Comparison of ENCODE assay signal across 16 cellular contexts in genomic region chr3:12302564-12302963, GRCh38. TPM values are rescaled to one million over a fixed set of nuclear protein-coding genes. Genes with fewer than 3 reads are reported as not detected.
A peak's percentile ranks its signal among the peaks of the same experiment; 100 is the strongest.
DNase-seq lines count a peak whose midpoint lies in the region; ATAC-seq and TF ChIP-seq lines count a peak whose summit lies in the region.
"Had no signal": no experiment of that assay in that cellular context is flagged by ENCODE, and none has a peak within 500 bp of the region (broad histone marks: within the 10 kb centered on the region; RNA-seq: fewer than 3 reads in every experiment).

No MANE protein-coding gene starts in this region.

- no peaks in the 10 kb centered on the region for H3K79me2 ChIP-seq in SK-N-SH (ENCODE audit: insufficient read depth)
- H3K79me2 ChIP-seq in PC-3 (ENCODE audit: low read length): peaks cover 98% of the 10 kb centered on the region

- H2AK5ac ChIP-seq in mesenchymal stem cell (ENCODE audit: low read length, severe bottlenecking): peak overlapping the region; percentile 13

- POLR2A ChIA-PET in SK-N-SH (lab: Yijun Ruan, JAX) (no interaction called here), PC-3 (lab: Charles Lee; ENCODE audit: unreplicated experiment) (no interaction called here)
- POLR2A ChIA-PET in activated CD4-positive, alpha-beta T cell treated with anti-CD3 and anti-CD28 coated beads, Interleukin-2, amount 10 ng/mL, durations not matched to agents 7 days and 5 days (lab: Charles Lee): no interaction called here

- H4K20me1 ChIP-seq in SK-N-SH (ENCODE audit: insufficient read depth) (no peaks in the 10 kb centered on the region), PC-3 (ENCODE audit: low read length) (no peaks in the 10 kb centered on the region)
- H4K20me1 ChIP-seq: BLaER1 treated with 17β-estradiol and CSF1 and Interleukin-3, amounts not matched to agents 10 nM and 100 nM had no signal

- no peak for TF ChIP-seq RAD21 in SK-N-SH (IDR thresholded peaks at IDR 0.05; ENCODE audit: low read length)

- DNase-seq in SK-N-SH: no peak
- no peak for DNase-seq in PC-3
- DNase-seq in mesenchymal stem cell: no peak
- no peak for DNase-seq in type B pancreatic cell (ENCODE audit: extremely low spot score, unreplicated experiment)
- DNase-seq in activated naive CD4-positive, alpha-beta T cell treated with anti-CD3 and anti-CD28 coated beads, Interleukin-2, amount 50 U/mL, for 16 hours: no peak
- no peak for DNase-seq in activated CD4-positive, alpha-beta T cell treated with anti-CD3 and anti-CD28 coated beads, Interleukin-2, amount 10 ng/mL, durations not matched to agents 7 days and 5 days
- DNase-seq in HuH-7.5 (ENCODE audit: low spot score): no peak
- DNase-seq: ACHN; CD4-positive, alpha-beta T cell; DMS79; GOT3 had no signal

- H3K9ac ChIP-seq in SK-N-SH: no peak overlapping the region
- no peak overlapping the region for H3K9ac ChIP-seq in PC-3 (ENCODE audit: low read length)
- no peak overlapping the region for H3K9ac ChIP-seq in mesenchymal stem cell (ENCODE audit: low read length)

- peaks cover 15% of the 10 kb centered on the region for H3K79me1 ChIP-seq in mesenchymal stem cell (replicated peaks; ENCODE audit: low read length, poor library complexity, severe bottlenecking)

- H3K4me3 ChIP-seq in SK-N-SH (ENCODE audit: low read depth in 2 of 2, low read length in 1 of 2) (no peak overlapping the region), PC-3 (ENCODE audit: low read length) (no peak overlapping the region), mesenchymal stem cell (ENCODE audit: insufficient read depth in 1 of 2, low read depth in 1 of 2, low read length in 2 of 2) (no peak overlapping the region)
- H3K4me3 ChIP-seq: BLaER1 treated with 17β-estradiol and CSF1 and Interleukin-3, amounts not matched to agents 10 nM and 100 nM; HAP-1 had no signal

- H3K23ac ChIP-seq in mesenchymal stem cell (ENCODE audit: low read length in 2 of 2): no peak overlapping the region

- WGBS in SK-N-SH (ENCODE audit: low lambda C conversion rate): 86% methylated on average over 6 of the region's 6 CpGs
- WGBS in mesenchymal stem cell: 92% methylated on average over 5 of the region's 6 CpGs

- H4K91ac ChIP-seq in mesenchymal stem cell (ENCODE audit: low read length): no peak overlapping the region

- no peak overlapping the region for H3K14ac ChIP-seq in mesenchymal stem cell (ENCODE audit: low read length in 2 of 2)

- no peak overlapping the region for H4K8ac ChIP-seq in mesenchymal stem cell (ENCODE audit: low read length)

- no peak overlapping the region for H3K4me2 ChIP-seq in SK-N-SH
- H3K4me2 ChIP-seq in PC-3 (ENCODE audit: low read length): no peak overlapping the region
- no peak overlapping the region for H3K4me2 ChIP-seq in mesenchymal stem cell (ENCODE audit: low read length, poor library complexity, severe bottlenecking)

- H2AFZ ChIP-seq in SK-N-SH (ENCODE audit: low read depth) (no peak overlapping the region), PC-3 (ENCODE audit: low read length) (no peak overlapping the region), mesenchymal stem cell (ENCODE audit: low read depth, low read length) (no peak overlapping the region)

- H3K27me3 ChIP-seq in SK-N-SH (ENCODE audit: insufficient read depth) (no peaks in the 10 kb centered on the region), PC-3 (ENCODE audit: low read length) (no peaks in the 10 kb centered on the region), mesenchymal stem cell (ENCODE audit: control insufficient read depth in 1 of 2, insufficient read depth in 1 of 2, low read length in 2 of 2) (no peaks in the 10 kb centered on the region)
- H3K27me3 ChIP-seq: BLaER1 treated with 17β-estradiol and CSF1 and Interleukin-3, amounts not matched to agents 10 nM and 100 nM had no signal

- H2BK5ac ChIP-seq in mesenchymal stem cell (ENCODE audit: low read depth, low read length, poor library complexity, severe bottlenecking): no peak overlapping the region

- BruUV-seq in PC-3 (replicated peaks; lab: Mats Ljungman, UMichigan): no TSS peak

- no peak overlapping the region for H2BK12ac ChIP-seq in mesenchymal stem cell (ENCODE audit: low read length in 2 of 2)

- TF ChIP-seq EP300 in SK-N-SH (IDR thresholded peaks at IDR 0.05; ENCODE audit: borderline replicate concordance in 1 of 2, low read depth in 1 of 2, low read length in 1 of 2): no peak

- H3K4me3 Mint-ChIP-seq in type B pancreatic cell: no peak overlapping the region
- H3K4me3 Mint-ChIP-seq in activated CD4-positive, alpha-beta T cell treated with anti-CD3 and anti-CD28 coated beads, Interleukin-2, amount 10 ng/mL, durations not matched to agents 7 days and 5 days: no peak overlapping the region
- H3K4me3 Mint-ChIP-seq: CD4-positive, alpha-beta T cell had no signal

- H2BK120ac ChIP-seq in mesenchymal stem cell (ENCODE audit: low read depth, low read length): no peak overlapping the region

- H3K4ac ChIP-seq in mesenchymal stem cell (ENCODE audit: low read depth in 1 of 2, low read length in 2 of 2): no peak overlapping the region

- no peaks in the 10 kb centered on the region for H3K9me3 Mint-ChIP-seq in type B pancreatic cell
- no peaks in the 10 kb centered on the region for H3K9me3 Mint-ChIP-seq in activated CD4-positive, alpha-beta T cell treated with anti-CD3 and anti-CD28 coated beads, Interleukin-2, amount 10 ng/mL, durations not matched to agents 7 days and 5 days
- H3K9me3 Mint-ChIP-seq: CD4-positive, alpha-beta T cell had no signal

- ATAC-seq in SK-N-SH treated with all-trans-retinoic acid at 6 μM for 48 hours: no peak
- no peak for ATAC-seq in PC-3

- H3K9me3 ChIP-seq in SK-N-SH (no peaks in the 10 kb centered on the region), PC-3 (ENCODE audit: low read length) (no peaks in the 10 kb centered on the region), mesenchymal stem cell (ENCODE audit: control insufficient read depth, low read length) (no peaks in the 10 kb centered on the region)
- H3K9me3 ChIP-seq: BLaER1 treated with 17β-estradiol and CSF1 and Interleukin-3, amounts not matched to agents 10 nM and 100 nM; HAP-1 had no signal

- H3K4me1 Mint-ChIP-seq in type B pancreatic cell (ENCODE audit: unreplicated experiment): peaks cover 4% of the 10 kb centered on the region
- no peaks in the 10 kb centered on the region for H3K4me1 Mint-ChIP-seq in activated CD4-positive, alpha-beta T cell treated with anti-CD3 and anti-CD28 coated beads, Interleukin-2, amount 10 ng/mL, durations not matched to agents 7 days and 5 days

- intact Hi-C loops in PC-3 (cut with micrococcal nuclease): no loop called here

- no peaks in the 10 kb centered on the region for H3K4me1 ChIP-seq in SK-N-SH (ENCODE audit: control insufficient read depth in 1 of 2, insufficient read depth in 2 of 2, low read depth in 1 of 2, low read length in 1 of 2)
- peaks cover 90% of the 10 kb centered on the region for H3K4me1 ChIP-seq in PC-3 (ENCODE audit: insufficient read depth, low read length)
- H3K4me1 ChIP-seq in mesenchymal stem cell (ENCODE audit: control insufficient read depth, insufficient read depth, low read depth, low read length): no peaks in the 10 kb centered on the region

- H3K9me2 ChIP-seq in SK-N-SH (no peaks in the 10 kb centered on the region), PC-3 (replicated peaks; ENCODE audit: low read length) (no peaks in the 10 kb centered on the region)

- H3K27me3 Mint-ChIP-seq in type B pancreatic cell: no peaks in the 10 kb centered on the region
- H3K27me3 Mint-ChIP-seq in activated CD4-positive, alpha-beta T cell treated with anti-CD3 and anti-CD28 coated beads, Interleukin-2, amount 10 ng/mL, durations not matched to agents 7 days and 5 days: peaks cover 6% of the 10 kb centered on the region
- H3K27me3 Mint-ChIP-seq: CD4-positive, alpha-beta T cell had no signal

- no peak for TF ChIP-seq CTCF in SK-N-SH (IDR thresholded peaks at IDR 0.05)
- no peak for TF ChIP-seq CTCF in PC-3 (conservative IDR thresholded peaks at IDR 0.05; ENCODE audit: low read depth, low read length)
- no peak for TF ChIP-seq CTCF in type B pancreatic cell (conservative IDR thresholded peaks at IDR 0.05)

- CTCF ChIA-PET in SK-N-SH (lab: Yijun Ruan, JAX) (no interaction called here), PC-3 (lab: Charles Lee) (no interaction called here)
- CTCF ChIA-PET in activated CD4-positive, alpha-beta T cell treated with anti-CD3 and anti-CD28 coated beads, Interleukin-2, amount 10 ng/mL, durations not matched to agents 7 days and 5 days (lab: Charles Lee): no interaction called here

- H2BK15ac ChIP-seq in mesenchymal stem cell (ENCODE audit: low read depth, poor library complexity, severe bottlenecking): no peak overlapping the region

- H3K27ac Mint-ChIP-seq in type B pancreatic cell: no peak overlapping the region
- H3K27ac Mint-ChIP-seq in activated CD4-positive, alpha-beta T cell treated with anti-CD3 and anti-CD28 coated beads, Interleukin-2, amount 10 ng/mL, durations not matched to agents 7 days and 5 days: no peak overlapping the region
- H3K27ac Mint-ChIP-seq: CD4-positive, alpha-beta T cell had no signal

- H3K27ac ChIP-seq in SK-N-SH (ENCODE audit: low read depth in 2 of 2, low read length in 1 of 2) (no peak overlapping the region), PC-3 (ENCODE audit: low read length) (peak overlapping the region; percentile 85; the same call in 1 of the 2 replicates), mesenchymal stem cell (ENCODE audit: low read length, poor library complexity, severe bottlenecking) (no peak overlapping the region)
- H3K27ac ChIP-seq: 22Rv1 had no signal

- H3F3A ChIP-seq in SK-N-SH (replicated peaks; ENCODE audit: insufficient read depth) (no peaks in the 10 kb centered on the region), PC-3 (ENCODE audit: low read length, unreplicated experiment) (peaks cover 9% of the 10 kb centered on the region)

- no peaks in the 10 kb centered on the region for H3K36me3 Mint-ChIP-seq in type B pancreatic cell
- no peaks in the 10 kb centered on the region for H3K36me3 Mint-ChIP-seq in activated CD4-positive, alpha-beta T cell treated with anti-CD3 and anti-CD28 coated beads, Interleukin-2, amount 10 ng/mL, durations not matched to agents 7 days and 5 days (ENCODE audit: low read depth)

- no peak overlapping the region for H3K18ac ChIP-seq in mesenchymal stem cell (ENCODE audit: low read depth in 1 of 2, low read length in 2 of 2)

- H3K36me3 ChIP-seq in SK-N-SH (replicated peaks in 1 of 2; ENCODE audit: control insufficient read depth in 1 of 2, insufficient read depth in 2 of 2, low read length in 1 of 2) (no peaks in the 10 kb centered on the region), PC-3 (ENCODE audit: low read depth, low read length) (peaks cover 63% of the 10 kb centered on the region), mesenchymal stem cell (ENCODE audit: control insufficient read depth in 1 of 2, insufficient read depth in 2 of 2, low read depth in 1 of 2, low read length in 2 of 2) (peaks cover 0 to 21% of the 10 kb centered on the region in 2 experiments)
- H3K36me3 ChIP-seq: BLaER1 treated with 17β-estradiol and CSF1 and Interleukin-3, amounts not matched to agents 10 nM and 100 nM; HAP-1 had no signal

RNA-seq across cellular contexts. Expression of gene PPARG, which starts 13.7 kb away (rescaled TPM):
- 2.5 and 2.8 TPM in 2 replicates for polyA plus RNA-seq in SK-N-SH (2012; rRNA removed)
- polyA plus RNA-seq in SK-N-SH (2012; cell fraction: cytosol; rRNA removed): 3.3 and 3.4 TPM in 2 replicates
- polyA plus RNA-seq in SK-N-SH (2012; cell fraction: nucleus; rRNA removed): 1.3 and 1.7 TPM in 2 replicates
- 208 and 250 TPM in 2 replicates for total RNA-seq in PC-3 (2014; rRNA removed)
- 10.3 TPM for polyA plus RNA-seq in mesenchymal stem cell (2013, experiment 1 of 2)
- 9.9 TPM for polyA plus RNA-seq in mesenchymal stem cell (2013, experiment 2 of 2)
- 21.5 and 28.8 TPM in 2 replicates for total RNA-seq in type B pancreatic cell (ENCODE audit: low replicate concordance)
- total RNA-seq in activated CD4-positive, alpha-beta T cell treated with anti-CD3 and anti-CD28 coated beads, Interleukin-2, amount 10 ng/mL, durations not matched to agents 7 days and 5 days: under 1 TPM; 0.52 to 0.55 TPM
- total RNA-seq: G401 had no signal

Comparison
In these comparisons a context has a peak if more than half of its experiments do, and no peak if none do; other contexts are left out.
1. RNA of gene PPARG, which starts 13.7 kb away (total RNA-seq): 208 to 250 TPM in PC-3 and 21.5 to 28.8 TPM in type B pancreatic cell; 0.52 to 0.55 TPM in activated CD4-positive, alpha-beta T cell treated with anti-CD3 and anti-CD28 coated beads, Interleukin-2, amount 10 ng/mL, durations not matched to agents 7 days and 5 days; every median in the first group is over 10 times any median in the second.